Comparison of ENCODE assay signal across 27 cellular contexts in the genomic region with DNA sequence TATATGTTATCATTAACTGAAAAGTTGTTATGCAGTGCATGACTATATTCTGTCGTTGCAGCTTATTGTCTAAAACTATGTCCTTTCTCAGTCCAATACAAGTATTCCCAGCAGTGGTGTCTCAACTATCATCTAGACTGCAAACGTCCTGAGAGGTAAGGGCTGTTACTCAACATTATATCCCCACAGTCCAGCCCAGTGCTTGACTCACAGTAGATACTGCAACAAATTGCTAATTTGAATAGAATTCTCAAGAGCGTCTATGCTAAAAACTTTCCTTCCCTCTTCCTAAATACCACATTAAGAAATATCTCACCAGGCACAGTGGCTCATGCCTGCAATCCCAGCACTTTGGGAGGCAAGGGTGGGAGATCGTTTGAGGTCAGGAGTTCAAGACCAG.
"Had no signal": no experiment of that assay in that cellular context is flagged by ENCODE, and none has a peak within 500 bp of the region (broad histone marks: within the 10 kb centered on the region; RNA-seq: fewer than 3 reads in every experiment).

No MANE protein-coding gene starts in this region.

- H3K4me1 Mint-ChIP-seq: stimulated activated effector memory CD8-positive, alpha-beta T cell treated with anti-CD3 and anti-CD28 coated beads, Interleukin-12 subunit alpha, Interleukin-12 subunit beta, amount 100 ng/mL, for 72 hours; stimulated activated memory B cell treated with anti-CD40 and anti-IgM and Interleukin-4, amounts not matched to agents 10 μg/mL and 1 μg/mL and 100 μg/mL, for 72 hours; stimulated activated naive B cell treated with anti-CD40 and anti-IgM and Interleukin-4, amounts not matched to agents 10 μg/mL and 1 μg/mL and 100 μg/mL, for 72 hours; stimulated activated naive CD8-positive, alpha-beta T cell treated with anti-CD3 and anti-CD28 coated beads, Interleukin-15, amount 100 ng/mL, for 72 hours had no signal

- H3K36me3 Mint-ChIP-seq: stimulated activated effector memory CD8-positive, alpha-beta T cell treated with anti-CD3 and anti-CD28 coated beads, Interleukin-12 subunit alpha, Interleukin-12 subunit beta, amount 100 ng/mL, for 72 hours; stimulated activated memory B cell treated with anti-CD40 and anti-IgM and Interleukin-4, amounts not matched to agents 10 μg/mL and 1 μg/mL and 100 μg/mL, for 72 hours; stimulated activated naive B cell treated with anti-CD40 and anti-IgM and Interleukin-4, amounts not matched to agents 10 μg/mL and 1 μg/mL and 100 μg/mL, for 72 hours; type B pancreatic cell had no signal

- ATAC-seq: stimulated activated effector memory CD8-positive, alpha-beta T cell treated with anti-CD3 and anti-CD28 coated beads, Interleukin-12 subunit alpha, Interleukin-12 subunit beta, amount 100 ng/mL, for 72 hours; stimulated activated memory B cell treated with anti-CD40 and anti-IgM and Interleukin-4, amounts not matched to agents 10 μg/mL and 1 μg/mL and 100 μg/mL, for 72 hours; stimulated activated naive B cell treated with anti-CD40 and anti-IgM and Interleukin-4, amounts not matched to agents 10 μg/mL and 1 μg/mL and 100 μg/mL, for 72 hours; stimulated activated naive CD8-positive, alpha-beta T cell treated with anti-CD3 and anti-CD28 coated beads, Interleukin-15, amount 100 ng/mL, for 72 hours; stimulated activated naive CD8-positive, alpha-beta T cell treated with anti-CD3 and anti-CD28 coated beads, Interleukin-15, Interleukin-2, amounts not matched to agents 100 U/mL and 50 U/mL, for 24 hours; upper lobe of right lung had no signal

- H3K4me3 ChIP-seq: stomach, suprapubic skin, testis, thoracic aorta, thyroid gland, tibial artery, tibial nerve, transverse colon, upper lobe of left lung, upper lobe of right lung, uterus, vagina had no signal

- H3K27ac ChIP-seq: stomach, suprapubic skin, testis, thoracic aorta, thyroid gland, tibial artery, tibial nerve, transverse colon, upper lobe of left lung, upper lobe of right lung, uterus, vagina had no signal

- H3K27me3 ChIP-seq: stomach, suprapubic skin, testis, thyroid gland, tibial artery, tibial nerve, transverse colon, upper lobe of left lung, upper lobe of right lung, uterus, vagina had no signal

- H3K9me3 Mint-ChIP-seq: stimulated activated effector memory CD8-positive, alpha-beta T cell treated with anti-CD3 and anti-CD28 coated beads, Interleukin-12 subunit alpha, Interleukin-12 subunit beta, amount 100 ng/mL, for 72 hours; stimulated activated naive CD8-positive, alpha-beta T cell treated with anti-CD3 and anti-CD28 coated beads, Interleukin-15, amount 100 ng/mL, for 72 hours; stimulated activated naive CD8-positive, alpha-beta T cell treated with anti-CD3 and anti-CD28 coated beads, Interleukin-15, Interleukin-2, amounts not matched to agents 100 ng/mL and 50 ng/mL, for 24 hours had no signal

- H3K36me3 ChIP-seq: stomach, suprapubic skin, thoracic aorta, thyroid gland, tibial artery, tibial nerve, transverse colon, upper lobe of left lung, upper lobe of right lung, uterus, vagina had no signal

- H3K4me1 ChIP-seq: stomach, suprapubic skin, testis, tibial nerve, transverse colon, upper lobe of left lung, upper lobe of right lung, uterus, vagina had no signal

- H3K27ac Mint-ChIP-seq: stimulated activated effector memory CD8-positive, alpha-beta T cell treated with anti-CD3 and anti-CD28 coated beads, Interleukin-12 subunit alpha, Interleukin-12 subunit beta, amount 100 ng/mL, for 72 hours; stimulated activated memory B cell treated with anti-CD40 and anti-IgM and Interleukin-4, amounts not matched to agents 10 μg/mL and 1 μg/mL and 100 μg/mL, for 72 hours; stimulated activated naive B cell treated with anti-CD40 and anti-IgM and Interleukin-4, amounts not matched to agents 10 μg/mL and 1 μg/mL and 100 μg/mL, for 72 hours; stimulated activated naive CD8-positive, alpha-beta T cell treated with anti-CD3 and anti-CD28 coated beads, Interleukin-15, amount 100 ng/mL, for 72 hours; stimulated activated naive CD8-positive, alpha-beta T cell treated with anti-CD3 and anti-CD28 coated beads, Interleukin-15, Interleukin-2, amounts not matched to agents 100 ng/mL and 50 ng/mL, for 24 hours; type B pancreatic cell had no signal

- DNase-seq: stimulated activated CD4-positive, alpha-beta T cell treated with anti-CD3 and anti-CD28 coated beads, Interleukin-2, amount 100 ng/mL, for 48 hours; stimulated activated CD4-positive, alpha-beta T cell treated with anti-CD3 and anti-CD28 coated beads, Interleukin-4, amount 100 ng/mL, for 1 hour; stimulated activated CD4-positive, alpha-beta T cell treated with anti-CD3 and anti-CD28 coated beads, Interleukin-4, amount 100 ng/mL, for 24 hours; stimulated activated CD4-positive, alpha-beta T cell treated with anti-CD3 and anti-CD28 coated beads, Interleukin-4, amount 100 ng/mL, for 4 hours; stimulated activated CD8-positive, alpha-beta memory T cell treated with anti-CD3 and anti-CD28 coated beads, Interleukin-4, amount 100 ng/mL, for 48 hours; stimulated activated naive B cell treated with anti-CD40 and anti-IgM and Interleukin-4, amounts not matched to agents 10 μg/mL and 1 μg/mL and 100 μg/mL, for 72 hours; stimulated activated naive CD4-positive, alpha-beta T cell; stimulated activated naive CD4-positive, alpha-beta T cell treated with Interleukin-2 at 50 U/mL for 16 hours; stimulated activated naive CD8-positive, alpha-beta T cell treated with anti-CD3 and anti-CD28 coated beads, Interleukin-15, amount 100 ng/mL, for 72 hours; stimulated activated naive CD8-positive, alpha-beta T cell treated with anti-CD3 and anti-CD28 coated beads, Interleukin-15, Interleukin-2, amounts not matched to agents 100 U/mL and 50 U/mL, for 24 hours; stomach; substantia nigra; testis; thyroid gland; tibial artery; transverse colon; upper lobe of left lung; upper lobe of right lung; uterus had no signal

- H3K27me3 Mint-ChIP-seq: stimulated activated memory B cell treated with anti-CD40 and anti-IgM and Interleukin-4, amounts not matched to agents 10 μg/mL and 1 μg/mL and 100 μg/mL, for 72 hours; stimulated activated naive CD8-positive, alpha-beta T cell treated with anti-CD3 and anti-CD28 coated beads, Interleukin-15, amount 100 ng/mL, for 72 hours; stimulated activated naive CD8-positive, alpha-beta T cell treated with anti-CD3 and anti-CD28 coated beads, Interleukin-15, Interleukin-2, amounts not matched to agents 100 ng/mL and 50 ng/mL, for 24 hours had no signal

- H3K9me3 ChIP-seq: stomach, suprapubic skin, testis, thoracic aorta, thyroid gland, tibial artery, tibial nerve, transverse colon, upper lobe of left lung, upper lobe of right lung, uterus, vagina had no signal

- H3K4me3 Mint-ChIP-seq: stimulated activated effector memory CD8-positive, alpha-beta T cell treated with anti-CD3 and anti-CD28 coated beads, Interleukin-12 subunit alpha, Interleukin-12 subunit beta, amount 100 ng/mL, for 72 hours; stimulated activated memory B cell treated with anti-CD40 and anti-IgM and Interleukin-4, amounts not matched to agents 10 μg/mL and 1 μg/mL and 100 μg/mL, for 72 hours; stimulated activated naive B cell treated with anti-CD40 and anti-IgM and Interleukin-4, amounts not matched to agents 10 μg/mL and 1 μg/mL and 100 μg/mL, for 72 hours; stimulated activated naive CD8-positive, alpha-beta T cell treated with anti-CD3 and anti-CD28 coated beads, Interleukin-15, amount 100 ng/mL, for 72 hours; stimulated activated naive CD8-positive, alpha-beta T cell treated with anti-CD3 and anti-CD28 coated beads, Interleukin-15, Interleukin-2, amounts not matched to agents 100 ng/mL and 50 ng/mL, for 24 hours; type B pancreatic cell had no signal
